In genomic region chr5:154421868-154422267, GRCh38 we compare ENCODE assay signal across 9 cellular contexts. TPM values are rescaled to one million over a fixed set of nuclear protein-coding genes. Genes with fewer than 3 reads are reported as not detected.
DNase-seq lines count a peak whose midpoint lies in the region; ATAC-seq and TF ChIP-seq lines count a peak whose summit lies in the region.
"Had no signal": no experiment of that assay in that cellular context is flagged by ENCODE, and none has a peak within 500 bp of the region (broad histone marks: within the 10 kb centered on the region; RNA-seq: fewer than 3 reads in every experiment).

No MANE protein-coding gene starts in this region.

- ATAC-seq in HG03159 (IDR thresholded peaks at IDR 0.05; ENCODE audit: unreplicated experiment), result no peak
- ATAC-seq in GM21528 (IDR thresholded peaks at IDR 0.05; ENCODE audit: low FRiP score, unreplicated experiment), result no peak
- no peak for ATAC-seq in GM18519 (IDR thresholded peaks at IDR 0.05; ENCODE audit: low FRiP score, unreplicated experiment)

- no peaks in the 10 kb centered on the region for H3K27me3 ChIP-seq in kidney epithelial cell (ENCODE audit: control insufficient read depth, insufficient read depth, low read length)

- H3K36me3 ChIP-seq in kidney epithelial cell (ENCODE audit: control insufficient read depth, insufficient read depth, low read length), result no peaks in the 10 kb centered on the region

- no peak overlapping the region for H3K4me3 ChIP-seq in WI38 (ENCODE audit: low read depth, low read length)
- H3K4me3 ChIP-seq in kidney epithelial cell (ENCODE audit: low read depth, low read length), result no peak overlapping the region

- DNase-seq in ELF-1 (ENCODE audit: low read depth, low spot score) (peak; percentile 61), HCEC 1CT (peak; percentile 35), kidney epithelial cell (ENCODE audit: low read depth) (no peak), NCI-H2081 (lab: John Stamatoyannopoulos, UW) (no peak)
- DNase-seq: activated CD4-positive, CD25-positive, alpha-beta regulatory T cell had no signal

- TF ChIP-seq CTCF in WI38 (IDR thresholded peaks at IDR 0.05; ENCODE audit: low read depth, low read length) (0 out of 2 replicates have a peak, but pooled peaks have one; percentile 33), kidney epithelial cell (IDR thresholded peaks at IDR 0.05; ENCODE audit: insufficient read depth, low read length, poor library complexity, severe bottlenecking) (peak; percentile 42)

RNA-seq across cellular contexts. Expression of gene SAP30L, which starts 23.9 kb away (rescaled TPM):
- total RNA-seq in kidney epithelial cell, result 30.8 and 31.9 TPM in 2 replicates

RNA-seq across cellular contexts. Expression of gene HAND1, which starts 56.2 kb away (rescaled TPM):
- total RNA-seq in kidney epithelial cell, result not detected in 2 replicates

Comparison
In these comparisons a context has a peak if more than half of its experiments do, and no peak if none do; other contexts are left out.
1. DNase-seq: peak in ELF-1 (single experiment) and HCEC 1CT (single experiment); none in kidney epithelial cell (single experiment) and NCI-H2081 (0 of 2).